ENCODE assay signal across 18 cellular contexts in genomic region chr17:36132421-36132831, GRCh38. TPM values are rescaled to one million over a fixed set of nuclear protein-coding genes. Genes with fewer than 3 reads are reported as not detected.
A peak's percentile ranks its signal among the peaks of the same experiment; 100 is the strongest.
DNase-seq lines count a peak whose midpoint lies in the region; ATAC-seq and TF ChIP-seq lines count a peak whose summit lies in the region.
"Had no signal": no experiment of that assay in that cellular context is flagged by ENCODE, and none has a peak within 500 bp of the region (broad histone marks: within the 10 kb centered on the region; RNA-seq: fewer than 3 reads in every experiment).

No MANE protein-coding gene starts in this region.

- H3K9ac ChIP-seq in trophoblast cell (ENCODE audit: low read length) (no peak overlapping the region), MM.1S (ENCODE audit: low read length) (no peak overlapping the region)

- H3K27ac ChIP-seq in trophoblast cell (ENCODE audit: low read depth, low read length) (no peak overlapping the region), MM.1S (ENCODE audit: low read length) (no peak overlapping the region)

- H3K9me3 ChIP-seq in trophoblast cell (ENCODE audit: insufficient read depth, low read depth, low read length) (no peaks in the 10 kb centered on the region), MM.1S (replicated peaks; ENCODE audit: insufficient read depth, low read length) (no peaks in the 10 kb centered on the region)

- H3K4me3 ChIP-seq in GM06990 (replicated peaks; ENCODE audit: low read depth, low read length) (no peak overlapping the region), trophoblast cell (ENCODE audit: low read depth, low read length) (no peak overlapping the region), MM.1S (ENCODE audit: low read length) (no peak overlapping the region)

- H2BK5ac ChIP-seq in trophoblast cell (ENCODE audit: low read depth, low read length, poor library complexity), result no peak overlapping the region

- H2AFZ ChIP-seq in trophoblast cell (ENCODE audit: insufficient read depth, low read length, poor library complexity), result no peak overlapping the region
- no peak overlapping the region for H2AFZ ChIP-seq in MM.1S (ENCODE audit: low read length)

- no peaks in the 10 kb centered on the region for H3K9me2 ChIP-seq in MM.1S (replicated peaks; ENCODE audit: insufficient read depth, low read length)

- H3K4me1 ChIP-seq in trophoblast cell (ENCODE audit: control insufficient read depth in 1 of 2, insufficient read depth in 2 of 2, low read length in 2 of 2) (no peaks in the 10 kb centered on the region), MM.1S (ENCODE audit: low read length) (peaks cover 20% of the 10 kb centered on the region)

- H3K14ac ChIP-seq in trophoblast cell (ENCODE audit: low read length), result no peak overlapping the region

- no peak overlapping the region for H3K23ac ChIP-seq in trophoblast cell (ENCODE audit: low read length)

- H4K8ac ChIP-seq in trophoblast cell (ENCODE audit: low read depth, low read length), result no peak overlapping the region

- H3K36me3 ChIP-seq in GM06990 (ENCODE audit: control insufficient read depth, insufficient read depth, low read length) (no peaks in the 10 kb centered on the region), trophoblast cell (ENCODE audit: control insufficient read depth in 1 of 2, insufficient read depth in 2 of 2, low read length in 2 of 2) (no peaks in the 10 kb centered on the region), MM.1S (replicated peaks; ENCODE audit: insufficient read depth, low read length) (no peaks in the 10 kb centered on the region)

- H2BK120ac ChIP-seq in trophoblast cell (ENCODE audit: insufficient read depth, low read length, poor library complexity), result no peak overlapping the region

- H3K79me1 ChIP-seq in trophoblast cell (ENCODE audit: low read length), result no peaks in the 10 kb centered on the region

- no peaks in the 10 kb centered on the region for H4K20me1 ChIP-seq in MM.1S (ENCODE audit: insufficient read depth, low read length)

- H4K12ac ChIP-seq in trophoblast cell (ENCODE audit: low read depth, low read length), result no peak overlapping the region

- no CpG with 5 or more reads among the region's 2 CpGs for WGBS in trophoblast cell (ENCODE audit: extremely low coverage, insufficient coverage, insufficient read length)

- H2AK5ac ChIP-seq in trophoblast cell (ENCODE audit: low read length), result no peak overlapping the region

- H3K4me2 ChIP-seq in trophoblast cell (ENCODE audit: low read length) (no peak overlapping the region), MM.1S (ENCODE audit: low read depth, low read length) (no peak overlapping the region)

- no peaks in the 10 kb centered on the region for H3F3A ChIP-seq in MM.1S (ENCODE audit: insufficient read depth, low read length)

- H3K79me2 ChIP-seq in trophoblast cell (ENCODE audit: control insufficient read depth, insufficient read depth, low read length, poor library complexity) (no peaks in the 10 kb centered on the region), MM.1S (ENCODE audit: low read length) (no peaks in the 10 kb centered on the region)

- no peaks in the 10 kb centered on the region for H3K27me3 ChIP-seq in GM06990 (replicated peaks; ENCODE audit: control insufficient read depth, insufficient read depth, low read length)
- H3K27me3 ChIP-seq in trophoblast cell (ENCODE audit: insufficient read depth, low read length), result no peaks in the 10 kb centered on the region
- H3K27me3 ChIP-seq in MM.1S (replicated peaks; ENCODE audit: insufficient read depth, low read length), result no peaks in the 10 kb centered on the region

- H4K91ac ChIP-seq in trophoblast cell (ENCODE audit: low read depth, low read length), result no peak overlapping the region

- no peak overlapping the region for H3K4ac ChIP-seq in trophoblast cell (ENCODE audit: low read depth, low read length)

- H2BK12ac ChIP-seq in trophoblast cell (ENCODE audit: low read length), result no peak overlapping the region

- no peak for TF ChIP-seq CTCF in GM06990 (IDR thresholded peaks at IDR 0.05; ENCODE audit: insufficient read depth, low read length, poor library complexity, severe bottlenecking)
- no peak for TF ChIP-seq CTCF in MM.1S (IDR thresholded peaks at IDR 0.05; ENCODE audit: low read length)

- no peak overlapping the region for H3K18ac ChIP-seq in trophoblast cell (ENCODE audit: low read length)

- peak; percentile 43 for ATAC-seq in HG02759 (IDR thresholded peaks at IDR 0.05; ENCODE audit: unreplicated experiment)
- ATAC-seq in HG03097 (IDR thresholded peaks at IDR 0.05; ENCODE audit: low FRiP score, unreplicated experiment), result no peak

- peak; percentile 46 for DNase-seq in GM06990 (ENCODE audit: extremely low read depth, insufficient read length)
- DNase-seq in left kidney (ENCODE audit: low read depth, low spot score), result peak; percentile 46
- peak; percentile 31 to 37 for DNase-seq in trophoblast cell
- no peak for DNase-seq in NCI-H748 (lab: John Stamatoyannopoulos, UW; ENCODE audit: unreplicated experiment)
- no peak for DNase-seq in MM.1S
- DNase-seq: C1 segment of cervical spinal cord; DND-41; HCEC 1CT; NCI-H1105; NCI-H187; NCI-H446; NCI-H69; NK-92 treated with Interleukin-12 subunit alpha and Interleukin-12 subunit beta, amount 100 ng/mL, for 24 hours; OCI-M1; RPMI8226; SIG-M5 had no signal

RNA-seq across cellular contexts. Expression of gene CCL4, which starts 28.8 kb away (rescaled TPM):
- polyA plus RNA-seq in trophoblast cell (2013), result not detected in 2 replicates

RNA-seq across cellular contexts. Expression of gene CCL3, which starts 42.5 kb away (rescaled TPM):
- not detected in 2 replicates for polyA plus RNA-seq in trophoblast cell (2013)

RNA-seq across cellular contexts. Expression of gene TBC1D3B, which starts 44.0 kb away (rescaled TPM):
- polyA plus RNA-seq in trophoblast cell (2013), result 3.3 TPM in 2 replicates

Comparison
In these comparisons a context has a peak if more than half of its experiments do, and no peak if none do; other contexts are left out.
1. DNase-seq: peak in GM06990 (single experiment), left kidney (single experiment) and trophoblast cell (2 of 2); none in NCI-H748 (single experiment) and MM.1S (single experiment).